ENCODE assay signal across 4 cellular contexts in genomic region chr10:47909330-47909729, GRCh38. TPM values are rescaled to one million over a fixed set of nuclear protein-coding genes. Genes with fewer than 3 reads are reported as not detected.
"Had no signal": no experiment of that assay in that cellular context is flagged by ENCODE, and none has a peak within 500 bp of the region (broad histone marks: within the 10 kb centered on the region; RNA-seq: fewer than 3 reads in every experiment).

No MANE protein-coding gene starts in this region.

RNA-seq across cellular contexts. Expression of gene NPY4R2, which starts 9.1 kb away (rescaled TPM):
- total RNA-seq: PC-9, Right ventricle myocardium inferior, SJCRH30, SK-MEL-5 had no signal
